12 cellular contexts compared by ENCODE assay signal in the genomic region with DNA sequence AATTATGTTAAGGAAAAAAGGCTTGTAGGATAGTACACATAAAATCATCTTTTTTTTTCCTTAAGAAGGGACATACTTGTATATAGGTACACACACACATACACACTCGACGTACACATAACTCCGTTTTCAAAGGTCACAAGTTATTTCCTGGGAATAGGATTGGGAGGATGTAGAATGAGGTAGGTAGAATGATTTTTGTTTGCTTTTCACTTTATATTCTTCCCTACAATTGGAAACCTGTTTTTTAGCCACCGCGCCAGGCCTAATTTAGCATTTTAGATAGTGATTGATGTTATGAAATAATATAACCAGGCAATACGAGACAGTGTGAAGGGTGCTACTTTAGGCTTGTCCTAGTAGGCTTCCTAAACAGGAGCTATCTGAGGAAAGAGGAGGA. TPM values are rescaled to one million over a fixed set of nuclear protein-coding genes. Genes with fewer than 3 reads are reported as not detected.
A peak's percentile ranks its signal among the peaks of the same experiment; 100 is the strongest.
DNase-seq lines count a peak whose midpoint lies in the region; ATAC-seq, FAIRE-seq and TF ChIP-seq lines count a peak whose summit lies in the region.
"Had no signal": no experiment of that assay in that cellular context is flagged by ENCODE, and none has a peak within 500 bp of the region (broad histone marks: within the 10 kb centered on the region; RNA-seq: fewer than 3 reads in every experiment).

No MANE protein-coding gene starts in this region.

- no peak overlapping the region for H3K27ac ChIP-seq in iPS-20b (ENCODE audit: low read length)
- no peak overlapping the region for H3K27ac ChIP-seq in kidney (ENCODE audit: low read depth in 2 of 2, low read length in 2 of 2)

- no peak for FAIRE-seq in kidney (lab: Jason Lieb, UNC)

- no peaks in the 10 kb centered on the region for H3K9me3 Mint-ChIP-seq in activated CD4-positive, alpha-beta T cell treated with anti-CD3 and anti-CD28 coated beads for 36 hours (ENCODE audit: low read depth)
- H3K9me3 Mint-ChIP-seq in activated CD8-positive, alpha-beta T cell treated with anti-CD3 and anti-CD28 coated beads for 36 hours, result no peaks in the 10 kb centered on the region
- H3K9me3 Mint-ChIP-seq in stimulated activated naive CD8-positive, alpha-beta T cell treated with anti-CD3 and anti-CD28 coated beads, Interleukin-15, amount 100 ng/mL, for 72 hours, result no peaks in the 10 kb centered on the region

- intact Hi-C loops in activated CD4-positive, alpha-beta T cell treated with anti-CD3 and anti-CD28 coated beads for 36 hours (cut with DNase I, micrococcal nuclease), result loop anchor here (2.0 to 5.0 kb wide), 7 partner anchors 17 to 1853 kb away; partner anchors contain the start of genes CLEC16A (in 1 of the 2), DEXI (in 1 of the 2), METTL22 (in 1 of the 2) and PMM2 (in 1 of the 2)
- intact Hi-C loops in activated CD8-positive, alpha-beta T cell treated with anti-CD3 and anti-CD28 coated beads for 36 hours (cut with micrococcal nuclease), result loop anchor here (2.0 to 5.0 kb wide), 3 partner anchors 17 to 127 kb away; partner anchors contain the start of gene USP7
- intact Hi-C loops in kidney (cut with DNase I), result no loop called here

- H3K4me3 ChIP-seq in iPS-20b (ENCODE audit: low read length), result peak overlapping the region; percentile 78
- H3K4me3 ChIP-seq in kidney (ENCODE audit: low read length in 2 of 2), result peak overlapping the region in 1 of 2 donors; percentile 10

- no peak for DNase-seq in activated CD4-positive, alpha-beta T cell treated with anti-CD3 and anti-CD28 coated beads for 36 hours
- no peak for DNase-seq in activated CD4-positive, alpha-beta T cell treated with anti-CD3 and anti-CD28 coated beads, Interleukin-2, amount 50 U/mL, for 1 hour
- no peak for DNase-seq in activated CD8-positive, alpha-beta T cell treated with anti-CD3 and anti-CD28 coated beads for 36 hours
- DNase-seq in stimulated activated naive CD8-positive, alpha-beta T cell treated with anti-CD3 and anti-CD28 coated beads, Interleukin-15, amount 100 ng/mL, for 72 hours, result no peak
- DNase-seq in SIG-M5 (lab: John Stamatoyannopoulos, UW) (no peak), kidney (no peak)
- DNase-seq: ACHN, kidney glomerular epithelial cell, MG63 had no signal

- no peaks in the 10 kb centered on the region for H3K27me3 ChIP-seq in iPS-20b (ENCODE audit: insufficient read depth, low read length)
- H3K27me3 ChIP-seq: cardiac muscle cell, MG63 had no signal

- peak overlapping the region; percentile 74 for H3K4me3 Mint-ChIP-seq in activated CD4-positive, alpha-beta T cell treated with anti-CD3 and anti-CD28 coated beads for 36 hours
- H3K4me3 Mint-ChIP-seq in activated CD8-positive, alpha-beta T cell treated with anti-CD3 and anti-CD28 coated beads for 36 hours, result peak overlapping the region; percentile 88
- H3K4me3 Mint-ChIP-seq in stimulated activated naive CD8-positive, alpha-beta T cell treated with anti-CD3 and anti-CD28 coated beads, Interleukin-15, amount 100 ng/mL, for 72 hours, result peak overlapping the region; percentile 84 to 94

- H3K4me1 ChIP-seq in iPS-20b (ENCODE audit: insufficient read depth, low read length) (peaks cover 5% of the 10 kb centered on the region; the same call in 1 of the 2 replicates), kidney (ENCODE audit: control insufficient read depth in 1 of 2, insufficient read depth in 1 of 2, low read depth in 1 of 2, low read length in 2 of 2) (peaks cover 9% of the 10 kb centered on the region in 2 donors)

- no peaks in the 10 kb centered on the region for H3K27me3 Mint-ChIP-seq in activated CD4-positive, alpha-beta T cell treated with anti-CD3 and anti-CD28 coated beads for 36 hours
- H3K27me3 Mint-ChIP-seq in activated CD8-positive, alpha-beta T cell treated with anti-CD3 and anti-CD28 coated beads for 36 hours, result no peaks in the 10 kb centered on the region
- no peaks in the 10 kb centered on the region for H3K27me3 Mint-ChIP-seq in stimulated activated naive CD8-positive, alpha-beta T cell treated with anti-CD3 and anti-CD28 coated beads, Interleukin-15, amount 100 ng/mL, for 72 hours

- POLR2A ChIA-PET in activated CD4-positive, alpha-beta T cell treated with anti-CD3 and anti-CD28 coated beads for 36 hours (lab: Charles Lee), result interaction anchor here (0.5 to 2.7 kb wide), 2 partner anchors 17 to 39 kb away, joined by 3 to 18 read pairs; no protein-coding TSS in a partner anchor
- POLR2A ChIA-PET in activated CD8-positive, alpha-beta T cell treated with anti-CD3 and anti-CD28 coated beads for 36 hours (lab: Charles Lee), result interaction anchor here (1.0 to 4.9 kb wide), 4 partner anchors 11 to 129 kb away, joined by 3 to 78 read pairs (median 4); no protein-coding TSS in a partner anchor

- H3K27ac Mint-ChIP-seq in activated CD4-positive, alpha-beta T cell treated with anti-CD3 and anti-CD28 coated beads for 36 hours, result peak overlapping the region; percentile 86
- peak overlapping the region; percentile 98 for H3K27ac Mint-ChIP-seq in activated CD8-positive, alpha-beta T cell treated with anti-CD3 and anti-CD28 coated beads for 36 hours
- peak overlapping the region; percentile 99 for H3K27ac Mint-ChIP-seq in stimulated activated naive CD8-positive, alpha-beta T cell treated with anti-CD3 and anti-CD28 coated beads, Interleukin-15, amount 100 ng/mL, for 72 hours

- peaks cover 14% of the 10 kb centered on the region for H3K4me1 Mint-ChIP-seq in activated CD4-positive, alpha-beta T cell treated with anti-CD3 and anti-CD28 coated beads for 36 hours
- peaks cover 16% of the 10 kb centered on the region for H3K4me1 Mint-ChIP-seq in activated CD8-positive, alpha-beta T cell treated with anti-CD3 and anti-CD28 coated beads for 36 hours (ENCODE audit: low read depth)
- H3K4me1 Mint-ChIP-seq in stimulated activated naive CD8-positive, alpha-beta T cell treated with anti-CD3 and anti-CD28 coated beads, Interleukin-15, amount 100 ng/mL, for 72 hours, result peaks cover 26% of the 10 kb centered on the region

- no peak for ATAC-seq in activated CD4-positive, alpha-beta T cell treated with anti-CD3 and anti-CD28 coated beads for 36 hours
- ATAC-seq in activated CD8-positive, alpha-beta T cell treated with anti-CD3 and anti-CD28 coated beads for 36 hours, result no peak
- no peak for ATAC-seq in stimulated activated naive CD8-positive, alpha-beta T cell treated with anti-CD3 and anti-CD28 coated beads, Interleukin-15, amount 100 ng/mL, for 72 hours
- ATAC-seq in GM18909 (IDR thresholded peaks at IDR 0.05; ENCODE audit: poor library complexity, unreplicated experiment), result no peak

- no peaks in the 10 kb centered on the region for H3K9me3 ChIP-seq in iPS-20b (ENCODE audit: insufficient read depth, low read depth, low read length)
- H3K9me3 ChIP-seq in kidney (ENCODE audit: control insufficient read depth in 1 of 2, low read length in 2 of 2), result no peaks in the 10 kb centered on the region
- H3K9me3 ChIP-seq: MG63 had no signal

- H3K9ac ChIP-seq in iPS-20b (ENCODE audit: low read depth, low read length), result peak overlapping the region; percentile 87; the same call in 1 of the 2 replicates
- peak overlapping the region in 1 of 2 donors; percentile 90 for H3K9ac ChIP-seq in kidney (ENCODE audit: low read length in 2 of 2)

- H3K36me3 ChIP-seq in iPS-20b (ENCODE audit: insufficient read depth, low read depth, low read length), result peaks cover 17% of the 10 kb centered on the region
- H3K36me3 ChIP-seq in kidney (ENCODE audit: control insufficient read depth in 1 of 2, insufficient read depth in 2 of 2, low read length in 2 of 2), result peaks cover 0 to 3% of the 10 kb centered on the region in 2 donors
- H3K36me3 ChIP-seq: cardiac muscle cell had no signal

- TF ChIP-seq CTCF in activated CD8-positive, alpha-beta T cell treated with anti-CD3 and anti-CD28 coated beads for 36 hours (IDR thresholded peaks at IDR 0.05), result no peak
- TF ChIP-seq CTCF in kidney (IDR thresholded peaks at IDR 0.05; ENCODE audit: borderline replicate concordance, extremely low read depth, insufficient read depth), result no peak

- peaks cover 21% of the 10 kb centered on the region for H3K36me3 Mint-ChIP-seq in activated CD4-positive, alpha-beta T cell treated with anti-CD3 and anti-CD28 coated beads for 36 hours (ENCODE audit: low read depth)
- peaks cover 21% of the 10 kb centered on the region for H3K36me3 Mint-ChIP-seq in activated CD8-positive, alpha-beta T cell treated with anti-CD3 and anti-CD28 coated beads for 36 hours (ENCODE audit: low read depth)

- CTCF ChIA-PET in activated CD4-positive, alpha-beta T cell treated with anti-CD3 and anti-CD28 coated beads for 36 hours (lab: Charles Lee), result no interaction called here
- CTCF ChIA-PET in activated CD8-positive, alpha-beta T cell treated with anti-CD3 and anti-CD28 coated beads for 36 hours (lab: Charles Lee), result interaction anchor here (1.6 to 1.8 kb wide), 2 partner anchors 9 to 12 kb away, joined by 3 to 6 read pairs; no protein-coding TSS in a partner anchor

RNA-seq across cellular contexts. Expression of gene HAPSTR1, which starts 1.8 kb away (rescaled TPM):
- 10 to 100 TPM; 42.4 to 51.4 TPM for total RNA-seq in activated CD4-positive, alpha-beta T cell treated with anti-CD3 and anti-CD28 coated beads for 36 hours
- total RNA-seq in activated CD8-positive, alpha-beta T cell treated with anti-CD3 and anti-CD28 coated beads for 36 hours, result 10 to 100 TPM; 52.5 to 53.4 TPM
- total RNA-seq in kidney, result 77.0 TPM
- polyA plus RNA-seq in kidney (ENCODE audit: insufficient read depth, low read depth, low replicate concordance), result 14.7 TPM
